11 cellular contexts compared by ENCODE assay signal in the genomic region with DNA sequence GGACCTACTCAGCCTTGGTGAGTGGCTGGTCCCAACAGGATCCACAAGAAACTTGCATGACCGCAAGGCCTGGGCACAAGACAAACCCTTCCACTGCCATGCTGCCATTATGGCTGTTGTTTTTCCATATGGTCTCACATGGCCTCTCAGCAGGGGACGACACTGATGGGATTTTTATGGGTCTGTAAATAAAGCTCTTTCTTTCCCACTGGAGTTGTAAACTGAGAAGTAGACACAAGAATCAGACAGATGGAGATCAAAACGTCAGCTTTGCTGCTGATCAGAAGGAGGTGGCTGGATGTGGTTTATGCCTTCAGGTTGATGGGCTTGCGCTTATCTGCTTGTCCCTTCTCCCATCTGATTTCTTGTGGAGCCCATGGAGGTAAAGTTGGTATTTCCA.
"Had no signal": no experiment of that assay in that cellular context is flagged by ENCODE, and none has a peak within 500 bp of the region (broad histone marks: within the 10 kb centered on the region; RNA-seq: fewer than 3 reads in every experiment).

No MANE protein-coding gene starts in this region.

- ATAC-seq: left ventricle myocardium superior; mucosa of descending colon; naive thymus-derived CD4-positive, alpha-beta T cell; pancreas; sciatic nerve had no signal

- DNase-seq: activated CD4-positive, CD25-positive, alpha-beta regulatory T cell treated with anti-CD3 and anti-CD28 coated beads, Interleukin-2, amount 50 U/mL, for 72 hours; anterior cingulate cortex; brain microvascular endothelial cell; esophagus squamous epithelium; left ventricle myocardium superior; mucosa of descending colon; naive thymus-derived CD4-positive, alpha-beta T cell; pancreas; spleen; stimulated activated CD4-positive, alpha-beta T cell treated with anti-CD3 and anti-CD28 coated beads, Interleukin-1b, Interleukin-23, amount 100 ng/mL, for 48 hours had no signal
